In genomic region chr16:30053376-30054015, GRCh38 we compare ENCODE assay signal across 7 cellular contexts. TPM values are rescaled to one million over a fixed set of nuclear protein-coding genes. Genes with fewer than 3 reads are reported as not detected.
DNase-seq lines count a peak whose midpoint lies in the region; ATAC-seq and TF ChIP-seq lines count a peak whose summit lies in the region.

No MANE protein-coding gene starts in this region.

- no peaks in the 10 kb centered on the region for H3K27me3 ChIP-seq in brain microvascular endothelial cell (replicated peaks)
- no peaks in the 10 kb centered on the region for H3K27me3 ChIP-seq in right lobe of liver
- H3K27me3 ChIP-seq in transverse colon = no peaks in the 10 kb centered on the region

- no peak for TF ChIP-seq CTCF in brain microvascular endothelial cell (IDR thresholded peaks at IDR 0.05; ENCODE audit: low read depth, low read length, missing control alignments)
- no peak for TF ChIP-seq CTCF in right lobe of liver (IDR thresholded peaks at IDR 0.05)
- TF ChIP-seq CTCF in transverse colon (IDR thresholded peaks at IDR 0.05) = no peak

- TF ChIP-seq EP300 in transverse colon (IDR thresholded peaks at IDR 0.05; ENCODE audit: low read depth) = no peak

- no peaks in the 10 kb centered on the region for H3K9me3 ChIP-seq in right lobe of liver
- H3K9me3 ChIP-seq in transverse colon = no peaks in the 10 kb centered on the region

- H3K4me1 ChIP-seq in right lobe of liver (peaks cover 0 to 4% (median 0%) of the 10 kb centered on the region in 4 donors), transverse colon (peaks cover 4 to 15% (median 13%) of the 10 kb centered on the region in 4 donors)

- ATAC-seq in GM18502 (IDR thresholded peaks at IDR 0.05; ENCODE audit: poor library complexity, unreplicated experiment) (peak; percentile 8), right lobe of liver (peak; percentile 11 to 36 (median 15)), HG03039 (IDR thresholded peaks at IDR 0.05; ENCODE audit: unreplicated experiment) (no peak)

- no peak for TF ChIP-seq POLR2A in right lobe of liver (IDR thresholded peaks at IDR 0.05)
- TF ChIP-seq POLR2A in transverse colon (IDR thresholded peaks at IDR 0.05) = no peak

- H3K4me3 ChIP-seq in brain microvascular endothelial cell (ENCODE audit: low read depth, low read length) (peak overlapping the region; percentile 79), right lobe of liver (peak overlapping the region; percentile 66 to 74 (median 69)), transverse colon (peak overlapping the region; percentile 49 to 80 (median 56))

- DNase-seq in LHCN-M2 (ENCODE audit: low read depth) (peak; percentile 46), brain microvascular endothelial cell (peak; percentile 43), right lobe of liver (no peak), transverse colon (no peak), NCI-H2196 (lab: John Stamatoyannopoulos, UW; ENCODE audit: unreplicated experiment) (no peak)

- H3K36me3 ChIP-seq in brain microvascular endothelial cell (replicated peaks) (no peaks in the 10 kb centered on the region), right lobe of liver (no peaks in the 10 kb centered on the region), transverse colon (no peaks in the 10 kb centered on the region)

- in situ Hi-C loops in brain microvascular endothelial cell (cut with HindIII; ENCODE audit: low pct_ligation_motif_present, low sequenced_read_pairs) = no loop called here
- in situ Hi-C loops in transverse colon (cut with MboI; ENCODE audit: low pct_ligation_motif_present in 1 of 4, low pct_unique_long_range_greater_than_20kb in 1 of 4, low sequenced_read_pairs in 3 of 4) = no loop called here

- peak overlapping the region; percentile 59 for H3K27ac ChIP-seq in brain microvascular endothelial cell
- H3K27ac ChIP-seq in right lobe of liver = peak overlapping the region in 1 of 3 donors; percentile 40
- peak overlapping the region; percentile 42 to 66 (median 60) for H3K27ac ChIP-seq in transverse colon

- WGBS in right lobe of liver (ENCODE audit: insufficient coverage, low coverage, low lambda C conversion rate, missing lambda C conversion rate) = 12% methylated on average over 18 of the region's 19 CpGs
- 5% methylated on average over 19 of the region's 19 CpGs; no CpG with 5 or more reads in 1 of the 2 donors for WGBS in transverse colon (ENCODE audit: low coverage in 1 of 2), 2 donors

- intact Hi-C loops in right lobe of liver (cut with DNase I) = no loop called here
- intact Hi-C loops in transverse colon (cut with DNase I; ENCODE audit: low total_unique reads) = no loop called here

RNA-seq across cellular contexts. Expression of gene ALDOA, which starts 12.1 kb away (rescaled TPM):
- total RNA-seq in LHCN-M2 (2014; rRNA removed) (2,146 and 2,472 TPM in 2 replicates), right lobe of liver (100 to 1,000 TPM; 113 to 580 (median 345) TPM), transverse colon (1,000 to 10,000 TPM in 2 of 4 donors, 100 to 1,000 TPM in 2; 778 to 1,392 (median 1,174) TPM)
- polyA plus RNA-seq in LHCN-M2 (2012) = 2,725 TPM

RNA-seq across cellular contexts. Expression of gene PPP4C, which starts 22.3 kb away (rescaled TPM):
- total RNA-seq in LHCN-M2 (2014; rRNA removed) (142 and 154 TPM in 2 replicates), right lobe of liver (10 to 100 TPM; 43.1 to 59.7 (median 47.0) TPM), transverse colon (10 to 100 TPM; 17.7 to 92.3 (median 74.3) TPM)
- polyA plus RNA-seq in LHCN-M2 (2012) = 149 TPM

RNA-seq across cellular contexts. Expression of gene TLCD3B, which starts 22.4 kb away (rescaled TPM):
- total RNA-seq in LHCN-M2 (2014; rRNA removed) (not detected in 2 replicates), right lobe of liver (not detected), transverse colon (not detected)
- polyA plus RNA-seq in LHCN-M2 (2012) = 0.09 TPM

RNA-seq across cellular contexts. Expression of gene C16orf92, which starts 30.5 kb away (rescaled TPM):
- total RNA-seq in LHCN-M2 (2014; rRNA removed) (not detected in 2 replicates), right lobe of liver (not detected), transverse colon (not detected)
- not detected for polyA plus RNA-seq in LHCN-M2 (2012)

RNA-seq across cellular contexts. Expression of gene TBX6, which starts 38.2 kb away (rescaled TPM):
- total RNA-seq in LHCN-M2 (2014; rRNA removed) (0.29 and 1.5 TPM in 2 replicates), right lobe of liver (under 1 TPM; 0.37 to 0.68 (median 0.42) TPM), transverse colon (1 to 10 TPM in 1 of 4 donors, under 1 TPM in 1, not detected in 2; 0.82 to 2.2 TPM)
- 0.18 TPM for polyA plus RNA-seq in LHCN-M2 (2012)

Comparison
In these comparisons a context has a peak if more than half of its experiments do, and no peak if none do; other contexts are left out.
1. DNase-seq: peak in LHCN-M2 (single experiment) and brain microvascular endothelial cell (single experiment); none in right lobe of liver (0 of 3), transverse colon (single experiment) and NCI-H2196 (single experiment).
2. Peak in every context shown above with its lines, with median percentiles within 50 percentile points of each other: H3K4me3 ChIP-seq.